Comparison of ENCODE assay signal across 11 cellular contexts in the genomic region with DNA sequence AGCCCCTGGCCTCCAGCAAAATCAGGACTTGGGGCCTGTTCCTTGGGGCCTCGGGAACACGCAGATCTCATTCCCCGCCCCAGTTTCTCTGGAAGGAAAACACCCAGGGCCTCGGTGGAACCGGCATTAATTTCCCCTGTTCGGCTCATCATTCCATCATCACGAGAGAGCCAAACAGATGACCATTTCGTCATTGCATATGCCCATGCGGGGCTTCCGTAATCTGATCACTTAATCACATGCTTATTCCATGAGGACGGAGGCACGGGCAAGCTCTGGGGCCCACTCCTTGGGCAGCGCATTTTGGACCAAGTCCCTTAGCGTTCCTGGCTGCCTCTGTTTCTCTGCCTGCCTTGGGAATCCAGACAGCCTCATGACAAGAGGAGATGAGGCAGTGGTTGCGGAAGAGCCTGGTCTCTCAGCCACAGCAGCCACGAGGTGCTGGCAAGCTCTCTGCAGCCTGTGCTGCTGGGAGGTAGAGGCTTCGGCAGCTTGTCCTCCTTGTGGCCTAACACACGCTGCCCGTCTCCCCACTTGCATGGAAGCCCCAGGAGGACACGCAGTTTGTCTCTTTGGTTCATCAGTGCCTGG.
DNase-seq lines count a peak whose midpoint lies in the region; ATAC-seq and TF ChIP-seq lines count a peak whose summit lies in the region.
"Had no signal": no experiment of that assay in that cellular context is flagged by ENCODE, and none has a peak within 500 bp of the region (broad histone marks: within the 10 kb centered on the region; RNA-seq: fewer than 3 reads in every experiment).

No MANE protein-coding gene starts in this region.

- H3K27ac ChIP-seq in right atrium auricular region (peak overlapping the region; percentile 43 to 46), gastrocnemius medialis (peak overlapping the region; percentile 48 to 61 (median 54))

- H3K4me3 ChIP-seq in right atrium auricular region (no peak overlapping the region), gastrocnemius medialis (no peak overlapping the region)

- no peaks in the 10 kb centered on the region for H3K36me3 ChIP-seq in right atrium auricular region
- H3K36me3 ChIP-seq in gastrocnemius medialis: no peaks in the 10 kb centered on the region

- no peak for TF ChIP-seq POLR2A in gastrocnemius medialis (IDR thresholded peaks at IDR 0.05)

- H3K9me3 ChIP-seq in right atrium auricular region: no peaks in the 10 kb centered on the region
- H3K9me3 ChIP-seq in gastrocnemius medialis: no peaks in the 10 kb centered on the region

- intact Hi-C loops in gastrocnemius medialis (cut with DNase I; ENCODE audit: low total_unique reads): no loop called here

- no peaks in the 10 kb centered on the region for H3K27me3 ChIP-seq in right atrium auricular region
- H3K27me3 ChIP-seq in gastrocnemius medialis: no peaks in the 10 kb centered on the region

- in situ Hi-C loops in gastrocnemius medialis (cut with MboI; ENCODE audit: low sequenced_read_pairs in 4 of 4): no loop called here

- TF ChIP-seq CTCF in right atrium auricular region (IDR thresholded peaks at IDR 0.05) (no peak), gastrocnemius medialis (IDR thresholded peaks at IDR 0.05 in 4 of 5, conservative IDR thresholded peaks at IDR 0.05 in 1 of 5) (no peak)

- ATAC-seq in gastrocnemius medialis: peak; percentile 77 to 82
- ATAC-seq in HG03196 (IDR thresholded peaks at IDR 0.05; ENCODE audit: unreplicated experiment): no peak
- ATAC-seq: activated T-cell treated with anti-CD3 and anti-CD28 coated beads, Interleukin-2, amount 50 U/mL, for 4 hours had no signal

- H3K4me1 ChIP-seq in right atrium auricular region (no peaks in the 10 kb centered on the region), gastrocnemius medialis (no peaks in the 10 kb centered on the region)

- peak; percentile 34 for DNase-seq in ELR (ENCODE audit: low read depth)
- peak; percentile 56 for DNase-seq in amniotic epithelial cell (ENCODE audit: low read depth)
- peak; percentile 84 for DNase-seq in right atrium auricular region (ENCODE audit: low spot score)
- peak; percentile 54 to 70 for DNase-seq in gastrocnemius medialis
- no peak for DNase-seq in central memory CD4-positive, alpha-beta T cell
- DNase-seq in NCI-H2196 treated with DMSO at 0.1 percent for 48 hours (lab: John Stamatoyannopoulos, UW; ENCODE audit: unreplicated experiment): no peak
- no peak for DNase-seq in DMS79 (lab: John Stamatoyannopoulos, UW)
- DNase-seq: activated T-cell treated with anti-CD3 and anti-CD28 coated beads, Interleukin-2, amount 50 U/mL, for 4 hours; NCI-H1436 treated with DMSO at 0.1 percent for 48 hours; stimulated activated CD4-positive, alpha-beta T cell treated with anti-CD3 and anti-CD28 coated beads, Interleukin-2, amount 100 ng/mL, for 24 hours had no signal

Comparison
In these comparisons a context has a peak if more than half of its experiments do, and no peak if none do; other contexts are left out.
1. DNase-seq: peak in ELR (single experiment), amniotic epithelial cell (single experiment), right atrium auricular region (single experiment) and gastrocnemius medialis (2 of 2); none in central memory CD4-positive, alpha-beta T cell (single experiment), NCI-H2196 treated with DMSO at 0.1 percent for 48 hours (single experiment) and DMS79 (single experiment).